In the genomic region with DNA sequence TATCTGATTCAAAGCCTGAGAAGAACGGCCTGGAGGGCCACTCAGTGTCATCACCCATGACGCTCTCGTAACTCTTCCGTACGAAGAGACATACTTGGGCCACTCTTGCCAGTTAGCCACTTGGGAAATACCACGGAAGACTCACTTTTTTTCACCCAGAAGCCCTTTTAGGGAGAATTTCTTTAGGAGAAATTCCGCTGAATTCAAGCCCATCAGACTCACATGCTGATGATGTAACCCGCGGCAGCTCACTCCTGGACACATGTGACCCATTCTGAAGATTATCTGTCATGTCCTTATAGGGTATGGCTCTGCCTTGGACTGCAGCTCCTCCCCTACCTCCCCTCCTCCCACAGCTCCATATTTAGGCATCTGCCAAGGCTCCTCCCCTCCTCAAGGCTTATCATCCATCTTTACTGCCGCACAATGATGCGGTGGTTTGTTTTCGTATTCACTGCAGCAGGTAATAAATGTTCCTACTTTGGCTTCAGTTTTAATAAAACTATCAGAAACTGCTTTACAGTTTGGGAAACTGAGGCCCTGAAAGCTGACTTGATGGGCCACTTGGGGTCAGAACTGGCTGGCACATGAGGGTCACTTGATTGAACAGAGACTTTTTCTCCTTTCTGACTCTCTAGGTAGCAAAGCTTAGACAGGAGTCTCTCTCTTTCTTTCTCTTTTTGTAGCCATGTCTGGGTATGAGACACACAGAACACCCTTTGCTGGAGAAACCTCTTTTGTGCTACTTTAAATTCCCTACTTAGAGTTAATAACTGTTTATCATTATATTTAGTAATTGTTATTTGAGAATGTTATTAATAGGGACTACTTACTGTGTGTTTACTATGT, we compare ENCODE assay signal across 10 cellular contexts. TPM values are rescaled to one million over a fixed set of nuclear protein-coding genes. Genes with fewer than 3 reads are reported as not detected.
DNase-seq lines count a peak whose midpoint lies in the region; ATAC-seq and TF ChIP-seq lines count a peak whose summit lies in the region.
"Had no signal": no experiment of that assay in that cellular context is flagged by ENCODE, and none has a peak within 500 bp of the region (broad histone marks: within the 10 kb centered on the region; RNA-seq: fewer than 3 reads in every experiment).

No MANE protein-coding gene starts in this region.

- CTCF ChIA-PET in RWPE1 (lab: Yijun Ruan, JAX) = no interaction called here
- CTCF ChIA-PET in Calu3 (lab: Charles Lee) = interaction anchor here (0.7 kb wide), 1 partner anchor 17 kb away, joined by 3 read pairs; no protein-coding TSS in a partner anchor

- peak overlapping the region; percentile 86 to 99 for H3K27ac Mint-ChIP-seq in effector memory CD8-positive, alpha-beta T cell
- H3K27ac Mint-ChIP-seq in Calu3 (ENCODE audit: unreplicated experiment) = no peak overlapping the region

- no peaks in the 10 kb centered on the region for H3K4me1 ChIP-seq in HUES48 (ENCODE audit: control insufficient read depth, insufficient read depth, low read length)

- no TSS peak for BruUV-seq in Calu3 (replicated peaks; lab: Mats Ljungman, UMichigan)

- H3K9me3 ChIP-seq in HUES48 (ENCODE audit: control insufficient read depth, insufficient read depth, low read length) = no peaks in the 10 kb centered on the region

- peak overlapping the region; percentile 1 for H3K27ac ChIP-seq in HUES48 (ENCODE audit: low read depth, low read length)
- no peak overlapping the region for H3K27ac ChIP-seq in RWPE1

- no peak overlapping the region for H3K4me3 ChIP-seq in HUES48 (ENCODE audit: low read depth, low read length)

- no peaks in the 10 kb centered on the region for H3K9me3 Mint-ChIP-seq in effector memory CD8-positive, alpha-beta T cell
- no peaks in the 10 kb centered on the region for H3K9me3 Mint-ChIP-seq in Calu3 (ENCODE audit: low read depth, unreplicated experiment)

- H3K36me3 ChIP-seq in HUES48 (ENCODE audit: control insufficient read depth, insufficient read depth, low read length) = no peaks in the 10 kb centered on the region

- H3K4me1 Mint-ChIP-seq in effector memory CD8-positive, alpha-beta T cell (ENCODE audit: low read depth in 2 of 2) = peaks cover 74 to 90% of the 10 kb centered on the region in 2 donors
- H3K4me1 Mint-ChIP-seq in Calu3 (ENCODE audit: low read depth, unreplicated experiment) = no peaks in the 10 kb centered on the region

- H3K9ac ChIP-seq in HUES48 (ENCODE audit: low read depth, low read length) = no peak overlapping the region

- no peaks in the 10 kb centered on the region for H3K27me3 ChIP-seq in HUES48 (ENCODE audit: control insufficient read depth, insufficient read depth, low read length)

- peaks cover 95% of the 10 kb centered on the region for H3K36me3 Mint-ChIP-seq in effector memory CD8-positive, alpha-beta T cell (ENCODE audit: insufficient read depth)
- no peaks in the 10 kb centered on the region for H3K36me3 Mint-ChIP-seq in Calu3 (ENCODE audit: insufficient read depth, unreplicated experiment)

- peak overlapping the region; percentile 58 to 79 for H3K4me3 Mint-ChIP-seq in effector memory CD8-positive, alpha-beta T cell
- H3K4me3 Mint-ChIP-seq in Calu3 (ENCODE audit: low read depth, unreplicated experiment) = no peak overlapping the region

- TF ChIP-seq CTCF in RWPE1 (conservative IDR thresholded peaks at IDR 0.05; ENCODE audit: low read depth) (no peak), Calu3 (IDR thresholded peaks at IDR 0.05; ENCODE audit: unreplicated experiment) (no peak)

- DNase-seq in activated CD4-positive, alpha-beta T cell treated with anti-CD3 and anti-CD28 coated beads for 48 hours = peak; percentile 87
- DNase-seq in effector memory CD8-positive, alpha-beta T cell = peak; percentile 71 to 77 (median 74)
- DNase-seq in stimulated activated CD8-positive, alpha-beta memory T cell treated with anti-CD3 and anti-CD28 coated beads, Interleukin-15, amount 100 ng/mL, for 1 hour (ENCODE audit: low read depth) = peak; percentile 59
- DNase-seq in RWPE1 (ENCODE audit: low spot score) = no peak
- DNase-seq in Calu3 = no peak
- DNase-seq: NCI-H748 treated with DMSO at 0.1 percent for 48 hours had no signal

- no peaks in the 10 kb centered on the region for H3K27me3 Mint-ChIP-seq in effector memory CD8-positive, alpha-beta T cell
- H3K27me3 Mint-ChIP-seq in Calu3 (ENCODE audit: unreplicated experiment) = no peaks in the 10 kb centered on the region

- ATAC-seq in effector memory CD8-positive, alpha-beta T cell (replicated peaks) = peak; percentile 93
- no peak for ATAC-seq in GM19452 (IDR thresholded peaks at IDR 0.05; ENCODE audit: unreplicated experiment)
- ATAC-seq in HG03045 (IDR thresholded peaks at IDR 0.05; ENCODE audit: unreplicated experiment) = no peak

- POLR2A ChIA-PET in RWPE1 (lab: Yijun Ruan, JAX; ENCODE audit: low non-redundant PET) = no interaction called here

- intact Hi-C loops in Calu3 (cut with micrococcal nuclease; ENCODE audit: unreplicated experiment) = no loop called here

RNA-seq across cellular contexts. Expression of gene RHOH, which starts 42.1 kb away (rescaled TPM):
- not detected in 2 replicates for total RNA-seq in Calu3 (2022)
- total RNA-seq: epithelial cell of proximal tubule had no signal

Comparison
In these comparisons a context has a peak if more than half of its experiments do, and no peak if none do; other contexts are left out.
1. DNase-seq: peak in activated CD4-positive, alpha-beta T cell treated with anti-CD3 and anti-CD28 coated beads for 48 hours (single experiment), effector memory CD8-positive, alpha-beta T cell (3 of 3) and stimulated activated CD8-positive, alpha-beta memory T cell treated with anti-CD3 and anti-CD28 coated beads, Interleukin-15, amount 100 ng/mL, for 1 hour (single experiment); none in RWPE1 (single experiment) and Calu3 (single experiment).